Comparison of ENCODE assay signal across 8 cellular contexts in genomic region chr19:1929051-1929742, GRCh38. TPM values are rescaled to one million over a fixed set of nuclear protein-coding genes. Genes with fewer than 3 reads are reported as not detected.
DNase-seq lines count a peak whose midpoint lies in the region; ATAC-seq and TF ChIP-seq lines count a peak whose summit lies in the region.

No MANE protein-coding gene starts in this region.

- H3K27ac ChIP-seq in muscle layer of duodenum (ENCODE audit: low read length), result no peak overlapping the region

- peaks cover 12% of the 10 kb centered on the region; the same call in 1 of the 2 replicates for H3K9me3 ChIP-seq in NT2/D1 (ENCODE audit: insufficient read depth, low read length)
- no peaks in the 10 kb centered on the region for H3K9me3 ChIP-seq in muscle layer of duodenum (ENCODE audit: control insufficient read depth in 1 of 2, low read length in 2 of 2)

- ATAC-seq in HG03342 (IDR thresholded peaks at IDR 0.05; ENCODE audit: unreplicated experiment) (peak; percentile 66), HG03439 (IDR thresholded peaks at IDR 0.05; ENCODE audit: unreplicated experiment) (no peak)

- peak; percentile 73 for TF ChIP-seq CTCF in epithelial cell of proximal tubule (conservative IDR thresholded peaks at IDR 0.05; ENCODE audit: low read depth, low read length)

- H3K27me3 ChIP-seq in NT2/D1 (ENCODE audit: insufficient read depth, insufficient read length), result peaks cover 13% of the 10 kb centered on the region
- H3K27me3 ChIP-seq in muscle layer of duodenum (ENCODE audit: low read depth, low read length), result no peaks in the 10 kb centered on the region

- H3K36me3 ChIP-seq in NT2/D1 (ENCODE audit: insufficient read depth, insufficient read length, low read length) (peaks cover 12% of the 10 kb centered on the region), muscle layer of duodenum (ENCODE audit: control insufficient read depth in 1 of 2, insufficient read depth in 2 of 2, low read length in 2 of 2) (peaks cover 0 to 7% of the 10 kb centered on the region in 2 donors)

- DNase-seq in ELF-1 (ENCODE audit: low read depth, low spot score) (peak; percentile 87), NT2/D1 (ENCODE audit: low read depth, low spot score) (peak; percentile 71), epithelial cell of proximal tubule (ENCODE audit: low read depth) (no peak)
- peak; percentile 94 for DNase-seq in activated CD8-positive, alpha-beta memory T cell treated with anti-CD3 and anti-CD28 coated beads, Interleukin-2, amount 50 U/mL, for 48 hours
- DNase-seq in stimulated activated CD8-positive, alpha-beta memory T cell treated with anti-CD3 and anti-CD28 coated beads, Interleukin-7, amount 100 ng/mL, for 1 hour (ENCODE audit: low read depth in 2 of 2), result peak; percentile 61 to 79

- peak overlapping the region; percentile 62 for H3K9ac ChIP-seq in NT2/D1 (ENCODE audit: insufficient read length, low read depth)

- H3K4me3 ChIP-seq in NT2/D1 (ENCODE audit: insufficient read length, low read depth) (peak overlapping the region; percentile 19), epithelial cell of proximal tubule (ENCODE audit: low read depth, low read length) (peak overlapping the region; percentile 54), muscle layer of duodenum (ENCODE audit: low read depth in 1 of 2, low read length in 2 of 2) (peak overlapping the region; percentile 27 to 51)

- H3K4me1 ChIP-seq in NT2/D1 (ENCODE audit: insufficient read depth, insufficient read length) (peaks cover 7% of the 10 kb centered on the region), muscle layer of duodenum (ENCODE audit: control insufficient read depth in 1 of 2, insufficient read depth in 2 of 2, low read length in 2 of 2) (peaks cover 0 to 9% of the 10 kb centered on the region in 2 donors)

RNA-seq across cellular contexts. Expression of gene CSNK1G2, which starts 11.8 kb away (rescaled TPM):
- 82.9 and 85.4 TPM in 2 replicates for total RNA-seq in epithelial cell of proximal tubule

RNA-seq across cellular contexts. Expression of gene ADAT3, which starts 24.0 kb away (rescaled TPM):
- total RNA-seq in epithelial cell of proximal tubule, result 10.3 and 12.6 TPM in 2 replicates

RNA-seq across cellular contexts. Expression of gene SCAMP4, which starts 24.0 kb away (rescaled TPM):
- 108 and 134 TPM in 2 replicates for total RNA-seq in epithelial cell of proximal tubule

RNA-seq across cellular contexts. Expression of gene ABHD17A, which starts 43.9 kb away (rescaled TPM):
- total RNA-seq in epithelial cell of proximal tubule, result 83.4 and 112 TPM in 2 replicates
